In genomic region chr19:48713864-48714755, GRCh38 we compare ENCODE assay signal across 1 cellular context.
TF ChIP-seq lines count a peak whose summit lies in the region.

No MANE protein-coding gene starts in this region.

TF ChIP-seq in GM12878, 131 proteins besides CTCF, POLR2A, EP300 and RAD21 (continued from another document):
- TF ChIP-seq MLLT1 (IDR thresholded peaks at IDR 0.05) (0 out of 2 replicates have a peak, but pooled peaks have one; percentile 14), GABPA (IDR thresholded peaks at IDR 0.05; ENCODE audit: low read depth) (no peak), SUPT20H (IDR thresholded peaks at IDR 0.05; ENCODE audit: borderline replicate concordance, control insufficient read depth, low read depth, low read length) (no peak), ATF7 (IDR thresholded peaks at IDR 0.05; ENCODE audit: low read depth) (0 out of 2 replicates have a peak, but pooled peaks have one; percentile 9), CEBPZ (IDR thresholded peaks at IDR 0.05; ENCODE audit: low read depth, low read length) (peak; percentile 32; the same call in 1 of the 2 replicates), NR2C2 (IDR thresholded peaks at IDR 0.05; ENCODE audit: borderline replicate concordance, control insufficient read depth, insufficient read length, low read depth) (no peak), MYC (IDR thresholded peaks at IDR 0.05; ENCODE audit: insufficient read depth, insufficient read length, insufficient replicate concordance, low read length, severe bottlenecking) (no peak), BHLHE40 (IDR thresholded peaks at IDR 0.05; ENCODE audit: borderline replicate concordance in 1 of 2, low read depth in 2 of 2, low read length in 1 of 2) (peak in 1 of 2 experiments; percentile 62; a peak in 2 of 4 replicates), DPF2 (IDR thresholded peaks at IDR 0.05) (peak; percentile 31; the same call in 1 of the 2 replicates), GATAD2B (conservative IDR thresholded peaks at IDR 0.05; ENCODE audit: low read depth) (no peak; the same call in 1 of the 2 replicates), PML (IDR thresholded peaks at IDR 0.05; ENCODE audit: low read length) (no peak), CREB1 (IDR thresholded peaks at IDR 0.05; ENCODE audit: low read depth) (peak; percentile 70; the same call in 1 of the 2 replicates), CBFB (IDR thresholded peaks at IDR 0.05; ENCODE audit: low read depth) (no peak), RELB (IDR thresholded peaks at IDR 0.05; ENCODE audit: low read depth) (no peak), E2F8 (IDR thresholded peaks at IDR 0.05; ENCODE audit: low read depth, partially characterized antibody) (no peak), ZBTB40 (IDR thresholded peaks at IDR 0.05; ENCODE audit: borderline replicate concordance) (no peak), MAX (IDR thresholded peaks at IDR 0.05; ENCODE audit: low read depth, low read length) (no peak; the same call in 1 of the 2 replicates), IRF3 (IDR thresholded peaks at IDR 0.05) (peak; percentile 73), NFIC (IDR thresholded peaks at IDR 0.05; ENCODE audit: low read depth, low read length) (no peak), NRF1 (conservative IDR thresholded peaks at IDR 0.05; ENCODE audit: low read depth, low read length) (peak; percentile 88), EGR1 (IDR thresholded peaks at IDR 0.05; ENCODE audit: borderline replicate concordance in 1 of 2, low read depth in 2 of 2, low read length in 2 of 2) (0 out of 3 replicates have a peak, but pooled peaks of 1 of the 2 experiments have one; percentile 6), ZBTB11 (CRISPR knock-in tag; IDR thresholded peaks at IDR 0.05) (no peak), IKZF2 (IDR thresholded peaks at IDR 0.05) (no peak; a peak in 1 of 4 replicates), ATF3 (IDR thresholded peaks at IDR 0.05; ENCODE audit: borderline replicate concordance, extremely low read depth, low read depth, low read length) (0 out of 2 replicates have a peak, but pooled peaks have one; percentile 32), CBX3 (IDR thresholded peaks at IDR 0.05; ENCODE audit: borderline replicate concordance, low read depth) (no peak), TBL1XR1 (IDR thresholded peaks at IDR 0.05; ENCODE audit: low read depth, low read length) (peak; percentile 3; the same call in 1 of the 2 replicates), TCF7 (IDR thresholded peaks at IDR 0.05; ENCODE audit: borderline replicate concordance) (no peak), E4F1 (IDR thresholded peaks at IDR 0.05; ENCODE audit: borderline replicate concordance, partially characterized antibody) (no peak), SMAD1 (IDR thresholded peaks at IDR 0.05; ENCODE audit: low read depth, partially characterized antibody) (no peak)
